Comparison of ENCODE assay signal across 14 cellular contexts in the genomic region with DNA sequence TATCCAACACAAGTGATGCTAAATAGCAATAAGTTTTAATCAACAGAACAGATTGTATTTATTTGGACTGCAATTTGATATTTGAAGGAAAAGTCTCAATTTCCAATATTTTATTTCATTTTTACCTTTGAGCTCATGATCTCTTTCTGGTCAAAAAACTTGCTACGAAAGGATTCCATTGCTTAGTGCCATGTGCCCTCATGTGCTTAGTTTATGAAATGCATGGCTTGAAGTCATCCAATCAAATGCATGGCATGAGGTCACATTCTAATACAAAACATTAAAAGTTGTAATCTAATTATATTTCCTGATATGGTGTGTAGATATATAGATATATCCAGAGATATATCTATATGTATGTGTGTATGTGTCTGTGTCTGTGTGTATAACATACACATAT.
DNase-seq lines count a peak whose midpoint lies in the region; ATAC-seq and TF ChIP-seq lines count a peak whose summit lies in the region.
"Had no signal": no experiment of that assay in that cellular context is flagged by ENCODE, and none has a peak within 500 bp of the region (broad histone marks: within the 10 kb centered on the region; RNA-seq: fewer than 3 reads in every experiment).

No MANE protein-coding gene starts in this region.

- H3K9me3 Mint-ChIP-seq in activated naive CD4-positive, alpha-beta T cell treated with anti-CD3 and anti-CD28 coated beads, Interleukin-2, amount 50 U/mL, for 72 hours: no peaks in the 10 kb centered on the region
- H3K9me3 Mint-ChIP-seq in activated T-cell treated with anti-CD3 and anti-CD28 coated beads, Interleukin-2, amount 50 U/mL, for 4 hours: no peaks in the 10 kb centered on the region
- H3K9me3 Mint-ChIP-seq in CD8-positive, alpha-beta memory T cell: peaks cover 0 to 15% (median 0%) of the 10 kb centered on the region in 5 donors

- DNase-seq in right lobe of liver: no peak
- peak; percentile 6 for DNase-seq in NCI-H748 treated with DMSO at 0.1 percent for 48 hours (lab: John Stamatoyannopoulos, UW)
- peak; percentile 76 for DNase-seq in choroid plexus epithelial cell (ENCODE audit: low read depth)
- DNase-seq in activated naive CD4-positive, alpha-beta T cell treated with anti-CD3 and anti-CD28 coated beads, Interleukin-2, amount 50 U/mL, for 72 hours (ENCODE audit: low spot score in 2 of 2): no peak
- DNase-seq in prostate gland (ENCODE audit: low spot score): no peak
- DNase-seq in activated T-cell treated with anti-CD3 and anti-CD28 coated beads, Interleukin-2, amount 50 U/mL, for 4 hours: no peak
- DNase-seq in CD8-positive, alpha-beta memory T cell: no peak
- DNase-seq: activated CD4-positive, alpha-beta T cell treated with anti-CD3 and anti-CD28 coated beads, Interleukin-2, amount 50 U/mL, for 48 hours; naive thymus-derived CD4-positive, alpha-beta T cell; NCI-H2081 treated with DMSO at 0.1 percent for 48 hours had no signal

- CTCF ChIA-PET in CD8-positive, alpha-beta memory T cell (lab: Charles Lee): no interaction called here

- no peaks in the 10 kb centered on the region for H3K27me3 Mint-ChIP-seq in activated T-cell treated with anti-CD3 and anti-CD28 coated beads, Interleukin-2, amount 50 U/mL, for 4 hours (ENCODE audit: low read depth)
- H3K27me3 Mint-ChIP-seq in CD8-positive, alpha-beta memory T cell: no peaks in the 10 kb centered on the region
- H3K27me3 Mint-ChIP-seq: activated naive CD8-positive, alpha-beta T cell; naive thymus-derived CD4-positive, alpha-beta T cell had no signal

- H3K4me3 ChIP-seq in liver (ENCODE audit: low read depth in 1 of 3, low read length in 3 of 3): no peak overlapping the region
- H3K4me3 ChIP-seq in right lobe of liver: no peak overlapping the region
- H3K4me3 ChIP-seq in choroid plexus epithelial cell (ENCODE audit: low read depth, low read length): no peak overlapping the region
- no peak overlapping the region for H3K4me3 ChIP-seq in prostate gland
- no peak overlapping the region for H3K4me3 ChIP-seq in CD8-positive, alpha-beta memory T cell (ENCODE audit: low read length)
- H3K4me3 ChIP-seq: BLaER1 treated with 17β-estradiol and CSF1 and Interleukin-3, amounts not matched to agents 10 nM and 100 nM; SJCRH30 had no signal

- TF ChIP-seq POLR2A in right lobe of liver (IDR thresholded peaks at IDR 0.05): no peak
- no peak for TF ChIP-seq POLR2A in prostate gland (IDR thresholded peaks at IDR 0.05)

- 56% methylated on average over 1 of the region's 1 CpG for WGBS in liver
- WGBS in right lobe of liver (ENCODE audit: insufficient coverage, low coverage, low lambda C conversion rate, missing lambda C conversion rate): 43% methylated on average over 1 of the region's 1 CpG
- WGBS in prostate gland: 52% methylated on average over 1 of the region's 1 CpG

- POLR2A ChIA-PET in CD8-positive, alpha-beta memory T cell (lab: Charles Lee): no interaction called here

- H3K9me3 ChIP-seq in liver (ENCODE audit: control insufficient read depth in 4 of 4, low read length in 3 of 4): no peaks in the 10 kb centered on the region
- H3K9me3 ChIP-seq in right lobe of liver: no peaks in the 10 kb centered on the region
- no peaks in the 10 kb centered on the region for H3K9me3 ChIP-seq in prostate gland
- H3K9me3 ChIP-seq in CD8-positive, alpha-beta memory T cell (ENCODE audit: low read length): no peaks in the 10 kb centered on the region
- H3K9me3 ChIP-seq: BLaER1 treated with 17β-estradiol and CSF1 and Interleukin-3, amounts not matched to agents 10 nM and 100 nM; SJCRH30 had no signal

- no peak overlapping the region for H3K4me3 Mint-ChIP-seq in activated T-cell treated with anti-CD3 and anti-CD28 coated beads, Interleukin-2, amount 50 U/mL, for 4 hours
- H3K4me3 Mint-ChIP-seq in CD8-positive, alpha-beta memory T cell: no peak overlapping the region
- H3K4me3 Mint-ChIP-seq: activated naive CD8-positive, alpha-beta T cell; naive thymus-derived CD4-positive, alpha-beta T cell had no signal

- H3K9ac ChIP-seq in liver (ENCODE audit: low read depth in 1 of 2, low read length in 2 of 2): no peak overlapping the region
- H3K9ac ChIP-seq: BLaER1 treated with 17β-estradiol and CSF1 and Interleukin-3, amounts not matched to agents 10 nM and 100 nM had no signal

- H3K4me1 ChIP-seq in liver (ENCODE audit: control insufficient read depth in 4 of 4, insufficient read depth in 4 of 4, low read length in 3 of 4) (no peaks in the 10 kb centered on the region), right lobe of liver (no peaks in the 10 kb centered on the region), prostate gland (replicated peaks) (no peaks in the 10 kb centered on the region)
- H3K4me1 ChIP-seq in CD8-positive, alpha-beta memory T cell (ENCODE audit: insufficient read depth, low read length): no peaks in the 10 kb centered on the region
- H3K4me1 ChIP-seq: BLaER1 treated with 17β-estradiol and CSF1 and Interleukin-3, amounts not matched to agents 10 nM and 100 nM; SJCRH30 had no signal

- peak in 1 of 2 donors; percentile 29 for TF ChIP-seq RAD21 in liver (IDR thresholded peaks at IDR 0.05)

- peak; percentile 15 for TF ChIP-seq CTCF in liver (IDR thresholded peaks at IDR 0.05; ENCODE audit: low read depth, low read length, missing input control)
- no peak for TF ChIP-seq CTCF in right lobe of liver (IDR thresholded peaks at IDR 0.05)
- TF ChIP-seq CTCF in choroid plexus epithelial cell (conservative IDR thresholded peaks at IDR 0.05; ENCODE audit: low read depth, low read length): peak; percentile 68
- TF ChIP-seq CTCF in prostate gland (IDR thresholded peaks at IDR 0.05): no peak

- H3K27me3 ChIP-seq in liver (ENCODE audit: control insufficient read depth in 4 of 4, insufficient read depth in 4 of 4, low read length in 3 of 4): no peaks in the 10 kb centered on the region
- H3K27me3 ChIP-seq in right lobe of liver: no peaks in the 10 kb centered on the region
- H3K27me3 ChIP-seq in prostate gland (replicated peaks; ENCODE audit: insufficient read depth): no peaks in the 10 kb centered on the region
- no peaks in the 10 kb centered on the region for H3K27me3 ChIP-seq in CD8-positive, alpha-beta memory T cell (ENCODE audit: insufficient read depth, low read length, poor library complexity, severe bottlenecking)
- H3K27me3 ChIP-seq: BLaER1 treated with 17β-estradiol and CSF1 and Interleukin-3, amounts not matched to agents 10 nM and 100 nM; SJCRH30 had no signal

- ATAC-seq in right lobe of liver: no peak
- no peak for ATAC-seq in activated naive CD4-positive, alpha-beta T cell treated with anti-CD3 and anti-CD28 coated beads, Interleukin-2, amount 50 U/mL, for 72 hours
- no peak for ATAC-seq in activated T-cell treated with anti-CD3 and anti-CD28 coated beads, Interleukin-2, amount 50 U/mL, for 4 hours
- ATAC-seq: naive thymus-derived CD4-positive, alpha-beta T cell had no signal

- intact Hi-C loops in right lobe of liver (cut with DNase I) (no loop called here), prostate gland (cut with DNase I) (no loop called here)

- no peak overlapping the region for H3K27ac ChIP-seq in liver (ENCODE audit: low read depth in 1 of 2, low read length in 2 of 2)
- no peak overlapping the region for H3K27ac ChIP-seq in right lobe of liver
- H3K27ac ChIP-seq in prostate gland: no peak overlapping the region
- no peak overlapping the region for H3K27ac ChIP-seq in CD8-positive, alpha-beta memory T cell (ENCODE audit: low read depth, low read length)
- H3K27ac ChIP-seq: BLaER1 treated with 17β-estradiol and CSF1 and Interleukin-3, amounts not matched to agents 10 nM and 100 nM; SJCRH30 had no signal

- no peaks in the 10 kb centered on the region for H3K4me1 Mint-ChIP-seq in activated T-cell treated with anti-CD3 and anti-CD28 coated beads, Interleukin-2, amount 50 U/mL, for 4 hours (ENCODE audit: low read depth)
- no peaks in the 10 kb centered on the region for H3K4me1 Mint-ChIP-seq in CD8-positive, alpha-beta memory T cell
- H3K4me1 Mint-ChIP-seq: naive thymus-derived CD4-positive, alpha-beta T cell had no signal

- H3K27ac Mint-ChIP-seq in activated naive CD4-positive, alpha-beta T cell treated with anti-CD3 and anti-CD28 coated beads, Interleukin-2, amount 50 U/mL, for 72 hours: no peak overlapping the region
- H3K27ac Mint-ChIP-seq in CD8-positive, alpha-beta memory T cell: no peak overlapping the region
- H3K27ac Mint-ChIP-seq: activated naive CD8-positive, alpha-beta T cell; naive thymus-derived CD4-positive, alpha-beta T cell had no signal

- H3K36me3 ChIP-seq in liver (ENCODE audit: control insufficient read depth in 4 of 4, insufficient read depth in 3 of 4, low read depth in 1 of 4, low read length in 3 of 4): no peaks in the 10 kb centered on the region
- no peaks in the 10 kb centered on the region for H3K36me3 ChIP-seq in right lobe of liver
- no peaks in the 10 kb centered on the region for H3K36me3 ChIP-seq in prostate gland
- no peaks in the 10 kb centered on the region for H3K36me3 ChIP-seq in CD8-positive, alpha-beta memory T cell (ENCODE audit: insufficient read depth, low read length)
- H3K36me3 ChIP-seq: BLaER1 treated with 17β-estradiol and CSF1 and Interleukin-3, amounts not matched to agents 10 nM and 100 nM; SJCRH30 had no signal

- no peaks in the 10 kb centered on the region for H3K36me3 Mint-ChIP-seq in activated naive CD4-positive, alpha-beta T cell treated with anti-CD3 and anti-CD28 coated beads, Interleukin-2, amount 50 U/mL, for 72 hours
- H3K36me3 Mint-ChIP-seq in activated T-cell treated with anti-CD3 and anti-CD28 coated beads, Interleukin-2, amount 50 U/mL, for 4 hours (ENCODE audit: insufficient read depth): no peaks in the 10 kb centered on the region
- no peaks in the 10 kb centered on the region for H3K36me3 Mint-ChIP-seq in CD8-positive, alpha-beta memory T cell
- H3K36me3 Mint-ChIP-seq: activated naive CD8-positive, alpha-beta T cell; naive thymus-derived CD4-positive, alpha-beta T cell had no signal

TF ChIP-seq in liver, 16 proteins besides CTCF, POLR2A, EP300 and RAD21 (continues in another document):
- TF ChIP-seq HNF4A (conservative IDR thresholded peaks at IDR 0.05) (no peak), TAF1 (conservative IDR thresholded peaks at IDR 0.05) (no peak), JUND (IDR thresholded peaks at IDR 0.05) (no peak), FOXA1 (IDR thresholded peaks at IDR 0.05) (no peak)
- TF ChIP-seq, protein P1, sequence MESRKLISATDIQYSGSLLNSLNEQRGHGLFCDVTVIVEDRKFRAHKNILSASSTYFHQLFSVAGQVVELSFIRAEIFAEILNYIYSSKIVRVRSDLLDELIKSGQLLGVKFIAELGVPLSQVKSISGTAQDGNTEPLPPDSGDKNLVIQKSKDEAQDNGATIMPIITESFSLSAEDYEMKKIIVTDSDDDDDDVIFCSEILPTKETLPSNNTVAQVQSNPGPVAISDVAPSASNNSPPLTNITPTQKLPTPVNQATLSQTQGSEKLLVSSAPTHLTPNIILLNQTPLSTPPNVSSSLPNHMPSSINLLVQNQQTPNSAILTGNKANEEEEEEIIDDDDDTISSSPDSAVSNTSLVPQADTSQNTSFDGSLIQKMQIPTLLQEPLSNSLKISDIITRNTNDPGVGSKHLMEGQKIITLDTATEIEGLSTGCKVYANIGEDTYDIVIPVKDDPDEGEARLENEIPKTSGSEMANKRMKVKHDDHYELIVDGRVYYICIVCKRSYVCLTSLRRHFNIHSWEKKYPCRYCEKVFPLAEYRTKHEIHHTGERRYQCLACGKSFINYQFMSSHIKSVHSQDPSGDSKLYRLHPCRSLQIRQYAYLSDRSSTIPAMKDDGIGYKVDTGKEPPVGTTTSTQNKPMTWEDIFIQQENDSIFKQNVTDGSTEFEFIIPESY (IDR thresholded peaks at IDR 0.05): no peak

Comparison
In these comparisons a context has a peak if more than half of its experiments do, and no peak if none do; other contexts are left out.
1. CTCF ChIP-seq: peak in liver (single experiment) and choroid plexus epithelial cell (single experiment); none in right lobe of liver (0 of 4) and prostate gland (0 of 4).
2. DNase-seq: peak in NCI-H748 treated with DMSO at 0.1 percent for 48 hours (single experiment) and choroid plexus epithelial cell (single experiment); none in right lobe of liver (0 of 3), activated naive CD4-positive, alpha-beta T cell treated with anti-CD3 and anti-CD28 coated beads, Interleukin-2, amount 50 U/mL, for 72 hours (0 of 2), prostate gland (single experiment), activated T-cell treated with anti-CD3 and anti-CD28 coated beads, Interleukin-2, amount 50 U/mL, for 4 hours (single experiment) and CD8-positive, alpha-beta memory T cell (0 of 5).